8 cellular contexts compared by ENCODE assay signal in genomic region chr14:77615231-77616132, GRCh38. TPM values are rescaled to one million over a fixed set of nuclear protein-coding genes. Genes with fewer than 3 reads are reported as not detected.
DNase-seq lines count a peak whose midpoint lies in the region; ATAC-seq and TF ChIP-seq lines count a peak whose summit lies in the region.

No MANE protein-coding gene starts in this region.

- WGBS in testis, 2 donors, result 3 to 4% methylated on average over 13 to 17 of the region's 17 CpGs

- DNase-seq in cardiac septum (ENCODE audit: low spot score) (peak; percentile 61), Right ventricle myocardium inferior (ENCODE audit: missing footprints) (no peak), SJCRH30 (peak; percentile 9 to 38), caudate nucleus (lab: John Stamatoyannopoulos, UW) (peak in 13 of 61 donors; percentile 1 to 54 (median 29)), memory B cell (ENCODE audit: low spot score in 2 of 2) (peak in 1 of 2 donors; percentile 29), testis (no peak)

- H3K27me3 ChIP-seq in SJCRH30 (no peaks in the 10 kb centered on the region), testis (no peaks in the 10 kb centered on the region)

- H3K9me3 Mint-ChIP-seq in memory B cell, result no peaks in the 10 kb centered on the region

- H3K4me1 ChIP-seq in SJCRH30 (no peaks in the 10 kb centered on the region; the same call in 1 of the 2 replicates), testis (peaks cover 3% of the 10 kb centered on the region)

- H3K36me3 Mint-ChIP-seq in memory B cell, result peaks cover 3% of the 10 kb centered on the region

- no peak overlapping the region; the same call in 1 of the 2 replicates for H3K27ac ChIP-seq in SJCRH30
- H3K27ac ChIP-seq in caudate nucleus (ENCODE audit: low read depth, low read length), result peak overlapping the region; percentile 85
- peak overlapping the region in 1 of 2 donors; percentile 89 for H3K27ac ChIP-seq in testis

- H3K27ac Mint-ChIP-seq in memory B cell, result peak overlapping the region; percentile 62

- TF ChIP-seq POLR2A in testis (IDR thresholded peaks at IDR 0.05), result no peak

- peaks cover 18% of the 10 kb centered on the region for H3K4me1 Mint-ChIP-seq in memory B cell

- H3K9me3 ChIP-seq in SJCRH30 (replicated peaks) (no peaks in the 10 kb centered on the region), testis (no peaks in the 10 kb centered on the region)

- TF ChIP-seq CTCF in testis (IDR thresholded peaks at IDR 0.05), result no peak

- H3K36me3 ChIP-seq in SJCRH30, result no peaks in the 10 kb centered on the region
- H3K36me3 ChIP-seq in testis (ENCODE audit: low read depth, missing control alignments), result no peaks in the 10 kb centered on the region

- H3K4me3 ChIP-seq in SJCRH30, result peak overlapping the region; percentile 73
- peak overlapping the region; percentile 74 to 96 for H3K4me3 ChIP-seq in testis

- intact Hi-C loops in cardiac septum (cut with DNase I), result loop anchor here (1.0 kb wide), 1 partner anchor 27 kb away; no protein-coding TSS in a partner anchor
- intact Hi-C loops in Right ventricle myocardium inferior (cut with DNase I), result loop anchor here (2.0 kb wide), 1 partner anchor 159 kb away; the partner anchor contains the start of gene VIPAS39
- intact Hi-C loops in testis (cut with DNase I; ENCODE audit: low total_unique reads), result no loop called here

- peak overlapping the region; percentile 90 for H3K4me3 Mint-ChIP-seq in memory B cell

- H3K27me3 Mint-ChIP-seq in memory B cell, result no peaks in the 10 kb centered on the region

- no peak for ATAC-seq in Right ventricle myocardium inferior
- no peak for ATAC-seq in memory B cell (ENCODE audit: low read depth)
- ATAC-seq in GM21367 (IDR thresholded peaks at IDR 0.05; ENCODE audit: unreplicated experiment), result no peak
- ATAC-seq in HG02642 (IDR thresholded peaks at IDR 0.05; ENCODE audit: poor library complexity, unreplicated experiment), result no peak

RNA-seq across cellular contexts. Expression of gene SPTLC2, which starts 1.0 kb away (rescaled TPM):
- total RNA-seq in cardiac septum (13.5 TPM), Right ventricle myocardium inferior (10.8 TPM), testis (10 to 100 TPM; 21.5 to 24.5 TPM)
- total RNA-seq in SJCRH30 (2014; rRNA removed; shearing (Covaris generic)), result 15.1 and 15.8 TPM in 2 replicates
- polyA plus RNA-seq in testis (ENCODE audit: insufficient read depth, low read depth, low replicate concordance), result 11.1 TPM

Comparison
In these comparisons a context has a peak if more than half of its experiments do, and no peak if none do; other contexts are left out.
1. DNase-seq: peak in cardiac septum (single experiment) and SJCRH30 (2 of 2); none in Right ventricle myocardium inferior (single experiment) and testis (single experiment).